Comparison of ENCODE assay signal across 10 cellular contexts in genomic region chr3:17039579-17039978, GRCh38.
DNase-seq lines count a peak whose midpoint lies in the region; ATAC-seq lines count a peak whose summit lies in the region.
"Had no signal": no experiment of that assay in that cellular context is flagged by ENCODE, and none has a peak within 500 bp of the region (broad histone marks: within the 10 kb centered on the region; RNA-seq: fewer than 3 reads in every experiment).

No MANE protein-coding gene starts in this region.

- peak; percentile 23 for DNase-seq in DMS153 (lab: John Stamatoyannopoulos, UW)
- no peak for DNase-seq in DMS153 treated with DMSO at 0.1 percent for 48 hours (lab: John Stamatoyannopoulos, UW; ENCODE audit: unreplicated experiment)
- DNase-seq in OCI-M1 (lab: John Stamatoyannopoulos, UW), result peak; percentile 4
- peak; percentile 78 for DNase-seq in pulmonary artery endothelial cell (ENCODE audit: low read depth, low spot score)
- no peak for DNase-seq in activated CD4-positive, alpha-beta T cell treated with anti-CD3 and anti-CD28 coated beads for 48 hours
- DNase-seq: activated effector memory CD4-positive, alpha-beta T cell treated with anti-CD3 and anti-CD28 coated beads, Interleukin-2, amount 50 U/mL, for 16 hours; NCI-H774 had no signal

- ATAC-seq in esophagus mucosa, result peak; percentile 98
- no peak for ATAC-seq in HG03457 (IDR thresholded peaks at IDR 0.05; ENCODE audit: unreplicated experiment)
- ATAC-seq in GM21526 (IDR thresholded peaks at IDR 0.05; ENCODE audit: low FRiP score, unreplicated experiment), result no peak

Comparison
In these comparisons a context has a peak if more than half of its experiments do, and no peak if none do; other contexts are left out.
1. DNase-seq: peak in DMS153 (single experiment), OCI-M1 (single experiment) and pulmonary artery endothelial cell (single experiment); none in DMS153 treated with DMSO at 0.1 percent for 48 hours (single experiment) and activated CD4-positive, alpha-beta T cell treated with anti-CD3 and anti-CD28 coated beads for 48 hours (single experiment).